12 cellular contexts compared by ENCODE assay signal in the genomic region with DNA sequence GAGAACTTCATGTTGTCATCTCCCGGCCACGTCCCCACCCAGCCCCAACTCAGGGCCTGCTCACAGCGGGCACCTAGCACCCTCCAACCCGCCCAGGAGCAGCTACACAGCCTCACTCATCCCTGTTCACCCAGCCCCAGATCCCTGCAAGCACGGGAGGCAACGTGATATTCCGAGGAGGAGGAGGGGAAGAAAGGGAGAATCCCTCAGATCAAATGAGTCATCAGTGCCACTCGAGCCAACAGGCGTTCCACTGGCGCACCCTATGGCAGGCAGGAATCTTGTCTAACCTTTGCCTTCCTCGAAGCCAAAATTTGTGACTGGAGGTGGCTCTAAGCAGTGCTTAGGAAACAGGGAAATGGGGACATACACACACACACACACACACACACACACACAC. TPM values are rescaled to one million over a fixed set of nuclear protein-coding genes. Genes with fewer than 3 reads are reported as not detected.
A peak's percentile ranks its signal among the peaks of the same experiment; 100 is the strongest.
DNase-seq lines count a peak whose midpoint lies in the region; ATAC-seq and TF ChIP-seq lines count a peak whose summit lies in the region.
"Had no signal": no experiment of that assay in that cellular context is flagged by ENCODE, and none has a peak within 500 bp of the region (broad histone marks: within the 10 kb centered on the region; RNA-seq: fewer than 3 reads in every experiment).

No MANE protein-coding gene starts in this region.

- no peaks in the 10 kb centered on the region for H3K36me3 ChIP-seq in psoas muscle (ENCODE audit: insufficient read depth in 1 of 2, low read depth in 1 of 2)

- 33 to 42% (median 36%) methylated on average over 11 of the region's 11 CpGs for WGBS in psoas muscle, 3 donors

- peaks cover 7% of the 10 kb centered on the region for H3K9me3 ChIP-seq in psoas muscle

- H3K4me1 ChIP-seq in psoas muscle: peaks cover 18% of the 10 kb centered on the region

- peak; percentile 42 for DNase-seq in ELR (ENCODE audit: low read depth)
- DNase-seq in NCI-H226: peak; percentile 71
- peak; percentile 66 for DNase-seq in epithelial cell of esophagus (ENCODE audit: low read depth)
- peak; percentile 54 to 73 for DNase-seq in psoas muscle
- no peak for DNase-seq in central memory CD4-positive, alpha-beta T cell
- DNase-seq in NCI-H187 treated with DMSO at 0.1 percent for 48 hours (lab: John Stamatoyannopoulos, UW): no peak
- DNase-seq: activated CD4-positive, alpha-beta T cell treated with anti-CD3 and anti-CD28 coated beads for 48 hours; NCI-H1105 had no signal

- peak; percentile 95 to 100 (median 96) for ATAC-seq in psoas muscle
- no peak for ATAC-seq in HG03139 (IDR thresholded peaks at IDR 0.05; ENCODE audit: unreplicated experiment)
- no peak for ATAC-seq in HG02642 (IDR thresholded peaks at IDR 0.05; ENCODE audit: poor library complexity, unreplicated experiment)

- H3K27me3 ChIP-seq in psoas muscle (ENCODE audit: insufficient read depth in 3 of 3, low read length in 2 of 3): no peaks in the 10 kb centered on the region

- H3K4me3 ChIP-seq in epithelial cell of esophagus (ENCODE audit: low read length) (no peak overlapping the region), psoas muscle (no peak overlapping the region)

- no peak overlapping the region for H3K27ac ChIP-seq in psoas muscle

- intact Hi-C loops in psoas muscle (cut with DNase I): no loop called here

- TF ChIP-seq CTCF in epithelial cell of esophagus (IDR thresholded peaks at IDR 0.05; ENCODE audit: insufficient read depth, low read depth, low read length, missing control alignments): no peak
- no peak for TF ChIP-seq CTCF in psoas muscle (IDR thresholded peaks at IDR 0.05)

RNA-seq across cellular contexts. Expression of a gene that starts 14.0 kb away (rescaled TPM):
- total RNA-seq in psoas muscle: 10 to 100 TPM; 24.7 to 38.1 (median 29.0) TPM
- polyA plus RNA-seq in psoas muscle: 10 to 100 TPM; 26.9 to 74.7 (median 46.9) TPM

RNA-seq across cellular contexts. Expression of a gene that starts 34.9 kb away (rescaled TPM):
- not detected for total RNA-seq in psoas muscle
- not detected for polyA plus RNA-seq in psoas muscle
- total RNA-seq: dermis microvascular lymphatic vessel endothelial cell had no signal
- polyA plus RNA-seq: neural cell had no signal

Comparison
In these comparisons a context has a peak if more than half of its experiments do, and no peak if none do; other contexts are left out.
1. DNase-seq: peak in ELR (single experiment), NCI-H226 (single experiment), epithelial cell of esophagus (single experiment) and psoas muscle (2 of 2); none in central memory CD4-positive, alpha-beta T cell (single experiment) and NCI-H187 treated with DMSO at 0.1 percent for 48 hours (single experiment).
2. ATAC-seq: peak in psoas muscle (4 of 4); none in HG03139 (single experiment) and HG02642 (single experiment).